Comparison of ENCODE assay signal across 8 cellular contexts in the genomic region with DNA sequence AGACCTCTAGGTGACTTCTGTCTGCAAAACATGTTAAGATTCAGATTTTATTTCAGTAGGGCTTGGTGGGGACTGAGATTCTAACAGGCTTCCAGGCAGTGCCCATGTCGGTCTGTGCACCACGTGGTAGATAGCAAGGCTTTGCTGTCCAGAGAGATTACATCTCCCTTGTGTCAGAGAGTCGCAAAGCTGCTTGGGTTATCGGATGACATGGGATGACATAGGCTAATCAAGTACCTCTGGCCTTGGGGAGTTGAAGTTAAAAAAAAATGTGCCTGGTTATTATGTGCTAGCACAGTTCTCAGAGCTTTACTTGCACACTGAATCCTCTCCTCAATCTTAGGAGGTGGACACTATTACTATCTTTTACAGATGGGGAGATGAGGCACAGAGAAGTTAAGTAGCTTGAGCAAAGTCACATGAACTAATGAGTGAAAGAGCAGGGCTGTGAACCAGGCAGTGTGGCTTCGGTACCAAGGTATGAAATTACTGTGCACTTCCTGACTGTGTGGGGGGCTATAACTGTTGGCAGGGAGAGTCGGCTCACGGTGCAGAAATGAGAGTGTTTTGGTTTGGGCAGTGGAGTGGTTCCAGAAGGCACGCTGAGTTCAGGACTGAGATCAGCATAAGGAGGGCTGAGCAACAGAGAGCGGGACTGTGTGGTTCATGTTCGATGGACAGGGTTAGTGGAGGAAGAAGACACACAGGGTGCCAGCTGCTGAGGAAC. TPM values are rescaled to one million over a fixed set of nuclear protein-coding genes. Genes with fewer than 3 reads are reported as not detected.
DNase-seq lines count a peak whose midpoint lies in the region; ATAC-seq and TF ChIP-seq lines count a peak whose summit lies in the region.

No MANE protein-coding gene starts in this region.

- H3K36me3 Mint-ChIP-seq in T-helper 17 cell (ENCODE audit: low read depth), result no peaks in the 10 kb centered on the region

- peaks cover 3% of the 10 kb centered on the region; the same call in 1 of the 2 replicates for H4K20me1 ChIP-seq in SK-N-SH (ENCODE audit: insufficient read depth)

- no peak overlapping the region for H3K4me2 ChIP-seq in SK-N-SH

- H2AFZ ChIP-seq in SK-N-SH (ENCODE audit: low read depth), result no peak overlapping the region

- H3K27ac ChIP-seq in SK-N-SH (ENCODE audit: low read depth in 2 of 2, low read length in 1 of 2), result no peak overlapping the region

- no peaks in the 10 kb centered on the region for H3F3A ChIP-seq in SK-N-SH (replicated peaks; ENCODE audit: insufficient read depth)

- peaks cover 36% of the 10 kb centered on the region for H3K4me1 Mint-ChIP-seq in T-helper 17 cell

- no peaks in the 10 kb centered on the region for H3K9me2 ChIP-seq in SK-N-SH

- TF ChIP-seq EP300 in SK-N-SH (IDR thresholded peaks at IDR 0.05; ENCODE audit: borderline replicate concordance in 1 of 2, low read depth in 1 of 2, low read length in 1 of 2), result no peak

- no peak for TF ChIP-seq RAD21 in SK-N-SH (IDR thresholded peaks at IDR 0.05; ENCODE audit: low read length)

- H3K36me3 ChIP-seq in SK-N-SH (replicated peaks in 1 of 2; ENCODE audit: control insufficient read depth in 1 of 2, insufficient read depth in 2 of 2, low read length in 1 of 2), result no peaks in the 10 kb centered on the region

- H3K79me2 ChIP-seq in SK-N-SH (ENCODE audit: insufficient read depth), result peaks cover 9% of the 10 kb centered on the region

- POLR2A ChIA-PET in SK-N-SH (lab: Yijun Ruan, JAX), result no interaction called here

- DNase-seq in SK-N-SH (peak; percentile 12), T-helper 17 cell (no peak), myocyte (ENCODE audit: low read depth) (peak; percentile 25), NCI-H1105 treated with DMSO at 0.1 percent for 48 hours (lab: John Stamatoyannopoulos, UW) (no peak), EL (no peak), head of caudate nucleus (no peak)

- CTCF ChIA-PET in SK-N-SH (lab: Yijun Ruan, JAX), result interaction anchor here (0.7 to 2.1 kb wide), 3 partner anchors 10 to 16 kb away, joined by 3 to 8 read pairs (median 3); no protein-coding TSS in a partner anchor

- intact Hi-C loops in head of caudate nucleus (cut with DNase I), result no loop called here

- TF ChIP-seq CTCF in SK-N-SH (IDR thresholded peaks at IDR 0.05), result no peak

- peak overlapping the region; percentile 66 for H3K27ac Mint-ChIP-seq in T-helper 17 cell

- H3K9me3 ChIP-seq in SK-N-SH (no peaks in the 10 kb centered on the region), T-helper 17 cell (ENCODE audit: control insufficient read depth, low read length, poor library complexity, severe bottlenecking) (no peaks in the 10 kb centered on the region)

- H3K4me3 ChIP-seq in SK-N-SH (ENCODE audit: low read depth in 2 of 2, low read length in 1 of 2), result no peak overlapping the region

- no peak overlapping the region for H3K9ac ChIP-seq in SK-N-SH

- 82% methylated on average over 10 of the region's 10 CpGs for WGBS in SK-N-SH (ENCODE audit: low lambda C conversion rate)

- ATAC-seq in SK-N-SH treated with all-trans-retinoic acid at 6 μM for 48 hours, result no peak
- ATAC-seq in HG02588 (IDR thresholded peaks at IDR 0.05; ENCODE audit: unreplicated experiment), result peak; percentile 88
- ATAC-seq in T-helper 17 cell, result peak; percentile 40

- H3K4me3 Mint-ChIP-seq in T-helper 17 cell, result peak overlapping the region; percentile 86

- peaks cover 0 to 4% of the 10 kb centered on the region in 2 experiments; a peak in 1 of 4 replicates for H3K4me1 ChIP-seq in SK-N-SH (ENCODE audit: control insufficient read depth in 1 of 2, insufficient read depth in 2 of 2, low read depth in 1 of 2, low read length in 1 of 2)

- no peaks in the 10 kb centered on the region for H3K27me3 ChIP-seq in SK-N-SH (ENCODE audit: insufficient read depth)

- no peaks in the 10 kb centered on the region for H3K27me3 Mint-ChIP-seq in T-helper 17 cell

TF ChIP-seq in SK-N-SH, 30 proteins besides CTCF, POLR2A, EP300 and RAD21 (continues in another document):
- TF ChIP-seq, protein P1, sequence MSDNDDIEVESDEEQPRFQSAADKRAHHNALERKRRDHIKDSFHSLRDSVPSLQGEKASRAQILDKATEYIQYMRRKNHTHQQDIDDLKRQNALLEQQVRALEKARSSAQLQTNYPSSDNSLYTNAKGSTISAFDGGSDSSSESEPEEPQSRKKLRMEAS (IDR thresholded peaks at IDR 0.05; ENCODE audit: low read depth), result no peak
- TF ChIP-seq MEF2A (IDR thresholded peaks at IDR 0.05; ENCODE audit: borderline replicate concordance, low read depth), result no peak
- no peak for TF ChIP-seq RXRA (IDR thresholded peaks at IDR 0.05; ENCODE audit: borderline replicate concordance, low read depth)
- no peak for TF ChIP-seq GATA2 (CRISPR knock-in tag; IDR thresholded peaks at IDR 0.05)
- no peak for TF ChIP-seq ELF1 (IDR thresholded peaks at IDR 0.05)
- TF ChIP-seq, protein P2, sequence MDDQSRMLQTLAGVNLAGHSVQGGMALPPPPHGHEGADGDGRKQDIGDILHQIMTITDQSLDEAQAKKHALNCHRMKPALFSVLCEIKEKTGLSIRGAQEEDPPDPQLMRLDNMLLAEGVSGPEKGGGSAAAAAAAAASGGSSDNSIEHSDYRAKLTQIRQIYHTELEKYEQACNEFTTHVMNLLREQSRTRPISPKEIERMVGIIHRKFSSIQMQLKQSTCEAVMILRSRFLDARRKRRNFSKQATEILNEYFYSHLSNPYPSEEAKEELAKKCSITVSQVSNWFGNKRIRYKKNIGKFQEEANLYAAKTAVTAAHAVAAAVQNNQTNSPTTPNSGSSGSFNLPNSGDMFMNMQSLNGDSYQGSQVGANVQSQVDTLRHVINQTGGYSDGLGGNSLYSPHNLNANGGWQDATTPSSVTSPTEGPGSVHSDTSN (IDR thresholded peaks at IDR 0.05), result no peak
- TF ChIP-seq FOXJ3 (CRISPR knock-in tag; IDR thresholded peaks at IDR 0.05), result no peak
- TF ChIP-seq EZH2phosphoT487 (IDR thresholded peaks at IDR 0.05; ENCODE audit: borderline replicate concordance, low read depth), result no peak
- no peak for TF ChIP-seq RCOR1 (IDR thresholded peaks at IDR 0.05; ENCODE audit: low read length)
- no peak for TF ChIP-seq NRF1 (IDR thresholded peaks at IDR 0.05; ENCODE audit: low read depth, low read length)
- TF ChIP-seq SIN3A (IDR thresholded peaks at IDR 0.05; ENCODE audit: borderline replicate concordance, low read depth, low read length), result no peak
- TF ChIP-seq NFIC (IDR thresholded peaks at IDR 0.05; ENCODE audit: borderline replicate concordance), result no peak
- TF ChIP-seq JUND (IDR thresholded peaks at IDR 0.05), result no peak

TF ChIP-seq in SK-N-SH treated with all-trans-retinoic acid at 6 μM for 48 hours, 23 proteins besides CTCF, POLR2A, EP300 and RAD21 (continues in another document):
- no peak for TF ChIP-seq ZNF8 (CRISPR knock-in tag; IDR thresholded peaks at IDR 0.05)
- TF ChIP-seq BACH2 (CRISPR knock-in tag; IDR thresholded peaks at IDR 0.05; ENCODE audit: borderline replicate concordance), result no peak
- no peak for TF ChIP-seq ESRRG (CRISPR knock-in tag; IDR thresholded peaks at IDR 0.05)
- TF ChIP-seq, protein P3, sequence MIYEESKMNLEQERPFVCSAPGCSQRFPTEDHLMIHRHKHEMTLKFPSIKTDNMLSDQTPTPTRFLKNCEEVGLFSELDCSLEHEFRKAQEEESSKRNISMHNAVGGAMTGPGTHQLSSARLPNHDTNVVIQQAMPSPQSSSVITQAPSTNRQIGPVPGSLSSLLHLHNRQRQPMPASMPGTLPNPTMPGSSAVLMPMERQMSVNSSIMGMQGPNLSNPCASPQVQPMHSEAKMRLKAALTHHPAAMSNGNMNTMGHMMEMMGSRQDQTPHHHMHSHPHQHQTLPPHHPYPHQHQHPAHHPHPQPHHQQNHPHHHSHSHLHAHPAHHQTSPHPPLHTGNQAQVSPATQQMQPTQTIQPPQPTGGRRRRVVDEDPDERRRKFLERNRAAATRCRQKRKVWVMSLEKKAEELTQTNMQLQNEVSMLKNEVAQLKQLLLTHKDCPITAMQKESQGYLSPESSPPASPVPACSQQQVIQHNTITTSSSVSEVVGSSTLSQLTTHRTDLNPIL (CRISPR knock-in tag; IDR thresholded peaks at IDR 0.05; ENCODE audit: low read depth), result no peak
- TF ChIP-seq, protein P4, sequence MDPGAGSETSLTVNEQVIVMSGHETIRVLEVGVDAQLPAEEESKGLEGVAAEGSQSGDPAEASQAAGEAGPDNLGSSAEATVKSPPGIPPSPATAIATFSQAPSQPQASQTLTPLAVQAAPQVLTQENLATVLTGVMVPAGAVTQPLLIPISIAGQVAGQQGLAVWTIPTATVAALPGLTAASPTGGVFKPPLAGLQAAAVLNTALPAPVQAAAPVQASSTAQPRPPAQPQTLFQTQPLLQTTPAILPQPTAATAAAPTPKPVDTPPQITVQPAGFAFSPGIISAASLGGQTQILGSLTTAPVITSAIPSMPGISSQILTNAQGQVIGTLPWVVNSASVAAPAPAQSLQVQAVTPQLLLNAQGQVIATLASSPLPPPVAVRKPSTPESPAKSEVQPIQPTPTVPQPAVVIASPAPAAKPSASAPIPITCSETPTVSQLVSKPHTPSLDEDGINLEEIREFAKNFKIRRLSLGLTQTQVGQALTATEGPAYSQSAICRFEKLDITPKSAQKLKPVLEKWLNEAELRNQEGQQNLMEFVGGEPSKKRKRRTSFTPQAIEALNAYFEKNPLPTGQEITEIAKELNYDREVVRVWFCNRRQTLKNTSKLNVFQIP (CRISPR knock-in tag; IDR thresholded peaks at IDR 0.05; ENCODE audit: borderline replicate concordance, low read depth), result no peak
- no peak for TF ChIP-seq OSR1 (CRISPR knock-in tag; IDR thresholded peaks at IDR 0.05)
- TF ChIP-seq TOX (CRISPR knock-in tag; IDR thresholded peaks at IDR 0.05; ENCODE audit: borderline replicate concordance), result no peak
- TF ChIP-seq RARB (CRISPR knock-in tag; IDR thresholded peaks at IDR 0.05), result no peak
- TF ChIP-seq ZFP30 (CRISPR knock-in tag; IDR thresholded peaks at IDR 0.05), result no peak

RNA-seq across cellular contexts. Expression of a gene that starts 41.1 kb away (rescaled TPM):
- polyA plus RNA-seq in SK-N-SH (2012; rRNA removed), result 12.5 and 16.1 TPM in 2 replicates
- polyA plus RNA-seq in SK-N-SH (2012; cell fraction: cytosol; rRNA removed), result 13.7 and 14.2 TPM in 2 replicates
- polyA plus RNA-seq in SK-N-SH (2012; cell fraction: nucleus; rRNA removed), result 12.1 and 13.3 TPM in 2 replicates
- total RNA-seq in T-helper 17 cell (10 to 100 TPM; 20.7 to 26.4 TPM), myocyte (7.3 and 10.1 TPM in 2 replicates)
- polyA plus RNA-seq in myocyte (2012), result 13.3 TPM

RNA-seq across cellular contexts. Expression of a gene that starts 41.6 kb away (rescaled TPM):
- 37.2 and 43.4 TPM in 2 replicates for polyA plus RNA-seq in SK-N-SH (2012; rRNA removed)
- 46.3 and 51.5 TPM in 2 replicates for polyA plus RNA-seq in SK-N-SH (2012; cell fraction: cytosol; rRNA removed)
- 17.0 and 17.3 TPM in 2 replicates for polyA plus RNA-seq in SK-N-SH (2012; cell fraction: nucleus; rRNA removed)
- total RNA-seq in T-helper 17 cell (10 to 100 TPM; 14.6 to 19.2 TPM), myocyte (16.4 and 20.9 TPM in 2 replicates)
- 28.1 TPM for polyA plus RNA-seq in myocyte (2012)

Comparison
In these comparisons a context has a peak if more than half of its experiments do, and no peak if none do; other contexts are left out.
1. DNase-seq: peak in SK-N-SH (single experiment) and myocyte (single experiment); none in T-helper 17 cell (0 of 3), NCI-H1105 treated with DMSO at 0.1 percent for 48 hours (single experiment), EL (single experiment) and head of caudate nucleus (0 of 42).